In genomic region chr12:87117516-87117915, GRCh38 we compare ENCODE assay signal across 26 cellular contexts.
"Had no signal": no experiment of that assay in that cellular context is flagged by ENCODE, and none has a peak within 500 bp of the region (broad histone marks: within the 10 kb centered on the region; RNA-seq: fewer than 3 reads in every experiment).

No MANE protein-coding gene starts in this region.

- DNase-seq: activated CD4-positive, alpha-beta memory T cell treated with anti-CD3 and anti-CD28 coated beads for 36 hours; activated CD4-positive, alpha-beta T cell treated with anti-CD3 and anti-CD28 coated beads, Interleukin-2, amount 10 ng/mL, durations not matched to agents 24 days and 14 days; activated CD4-positive, CD25-positive, alpha-beta regulatory T cell treated with anti-CD3 and anti-CD28 coated beads, Interleukin-2, amount 50 U/mL, for 72 hours; activated CD8-positive, alpha-beta memory T cell treated with anti-CD3 and anti-CD28 coated beads, Interleukin-2, amount 50 U/mL, for 4 hours; activated gamma-delta T cell; activated naive CD4-positive, alpha-beta T cell treated with anti-CD3 and anti-CD28 coated beads, Interleukin-2, amount 10 ng/mL, durations not matched to agents 7 days and 5 days; activated naive CD8-positive, alpha-beta T cell treated with anti-CD3 and anti-CD28 coated beads, Interleukin-2, amount 10 ng/mL, durations not matched to agents 7 days and 5 days; activated T-cell treated with anti-CD3 and anti-CD28 coated beads, Interleukin-2, amount 50 U/mL, for 24 hours; amniotic stem cell; brain microvascular endothelial cell; esophagus squamous epithelium; gastrocnemius medialis; glutamatergic neuron; left lung; lower lobe of right lung; nephron progenitor cell; ovary; psoas muscle; stimulated activated CD4-positive, alpha-beta T cell treated with anti-CD3 and anti-CD28 coated beads, Interleukin-15, amount 100 ng/mL, for 24 hours; stimulated activated CD4-positive, alpha-beta T cell treated with anti-CD3 and anti-CD28 coated beads, Interleukin-2, amount 100 ng/mL, for 24 hours; stimulated activated naive B cell treated with anti-CD40 and anti-IgM and Interleukin-4, amounts not matched to agents 10 μg/mL and 1 μg/mL and 100 μg/mL, for 72 hours; tibial artery; upper lobe of right lung had no signal

- H3K9me3 Mint-ChIP-seq: activated CD4-positive, alpha-beta T cell treated with anti-CD3 and anti-CD28 coated beads, Interleukin-2, amount 10 ng/mL, durations not matched to agents 24 days and 14 days; nephron progenitor cell had no signal

- H3K27ac Mint-ChIP-seq: activated CD4-positive, alpha-beta memory T cell treated with anti-CD3 and anti-CD28 coated beads for 36 hours; activated CD4-positive, alpha-beta T cell treated with anti-CD3 and anti-CD28 coated beads, Interleukin-2, amount 10 ng/mL, durations not matched to agents 24 days and 14 days; activated naive CD4-positive, alpha-beta T cell treated with anti-CD3 and anti-CD28 coated beads, Interleukin-2, amount 10 ng/mL, durations not matched to agents 7 days and 5 days; activated naive CD8-positive, alpha-beta T cell treated with anti-CD3 and anti-CD28 coated beads, Interleukin-2, amount 10 ng/mL, durations not matched to agents 7 days and 5 days; activated T-cell treated with anti-CD3 and anti-CD28 coated beads, Interleukin-2, amount 50 U/mL, for 24 hours; nephron progenitor cell; stimulated activated naive B cell treated with anti-CD40 and anti-IgM and Interleukin-4, amounts not matched to agents 10 μg/mL and 1 μg/mL and 100 μg/mL, for 72 hours had no signal

- H3K27me3 Mint-ChIP-seq: activated CD4-positive, alpha-beta memory T cell treated with anti-CD3 and anti-CD28 coated beads for 36 hours; activated CD4-positive, alpha-beta T cell treated with anti-CD3 and anti-CD28 coated beads, Interleukin-2, amount 10 ng/mL, durations not matched to agents 24 days and 14 days; activated naive CD4-positive, alpha-beta T cell treated with anti-CD3 and anti-CD28 coated beads, Interleukin-2, amount 10 ng/mL, durations not matched to agents 7 days and 5 days; activated naive CD8-positive, alpha-beta T cell treated with anti-CD3 and anti-CD28 coated beads, Interleukin-2, amount 10 ng/mL, durations not matched to agents 7 days and 5 days; activated T-cell treated with anti-CD3 and anti-CD28 coated beads, Interleukin-2, amount 50 U/mL, for 24 hours; stimulated activated naive B cell treated with anti-CD40 and anti-IgM and Interleukin-4, amounts not matched to agents 10 μg/mL and 1 μg/mL and 100 μg/mL, for 72 hours had no signal

- H3K36me3 ChIP-seq: brain microvascular endothelial cell, esophagus squamous epithelium, gastrocnemius medialis, left lung, lower lobe of right lung, neutrophil, ovary, suprapubic skin, tibial artery, upper lobe of right lung had no signal

- H3K4me1 Mint-ChIP-seq: activated CD4-positive, alpha-beta T cell treated with anti-CD3 and anti-CD28 coated beads, Interleukin-2, amount 10 ng/mL, durations not matched to agents 24 days and 14 days; activated naive CD4-positive, alpha-beta T cell treated with anti-CD3 and anti-CD28 coated beads, Interleukin-2, amount 10 ng/mL, durations not matched to agents 7 days and 5 days; activated naive CD8-positive, alpha-beta T cell treated with anti-CD3 and anti-CD28 coated beads, Interleukin-2, amount 10 ng/mL, durations not matched to agents 7 days and 5 days had no signal

- H3K9me3 ChIP-seq: esophagus squamous epithelium, gastrocnemius medialis, lower lobe of right lung, neutrophil, ovary, psoas muscle, suprapubic skin, tibial artery, upper lobe of right lung had no signal

- H3K4me1 ChIP-seq: esophagus squamous epithelium, gastrocnemius medialis, left lung, lower lobe of right lung, psoas muscle, suprapubic skin, upper lobe of right lung had no signal

- H3K27me3 ChIP-seq: brain microvascular endothelial cell, esophagus squamous epithelium, gastrocnemius medialis, left lung, neutrophil, ovary, suprapubic skin, tibial artery, upper lobe of right lung had no signal

- H3K4me3 ChIP-seq: esophagus squamous epithelium, gastrocnemius medialis, left lung, lower lobe of right lung, ovary, psoas muscle, suprapubic skin, tibial artery, upper lobe of right lung had no signal

- H3K27ac ChIP-seq: brain microvascular endothelial cell, esophagus squamous epithelium, gastrocnemius medialis, left lung, lower lobe of right lung, neutrophil, ovary, psoas muscle, suprapubic skin, tibial artery, upper lobe of right lung, VCaP had no signal

- ATAC-seq: gastrocnemius medialis; left lung; lower lobe of right lung; psoas muscle; stimulated activated naive B cell treated with anti-CD40 and anti-IgM and Interleukin-4, amounts not matched to agents 10 μg/mL and 1 μg/mL and 100 μg/mL, for 72 hours; upper lobe of right lung had no signal

- H3K4me3 Mint-ChIP-seq: activated CD4-positive, alpha-beta memory T cell treated with anti-CD3 and anti-CD28 coated beads for 36 hours; activated CD4-positive, alpha-beta T cell treated with anti-CD3 and anti-CD28 coated beads, Interleukin-2, amount 10 ng/mL, durations not matched to agents 24 days and 14 days; activated naive CD4-positive, alpha-beta T cell treated with anti-CD3 and anti-CD28 coated beads, Interleukin-2, amount 10 ng/mL, durations not matched to agents 7 days and 5 days; activated naive CD8-positive, alpha-beta T cell treated with anti-CD3 and anti-CD28 coated beads, Interleukin-2, amount 10 ng/mL, durations not matched to agents 7 days and 5 days; activated T-cell treated with anti-CD3 and anti-CD28 coated beads, Interleukin-2, amount 50 U/mL, for 24 hours; nephron progenitor cell; stimulated activated naive B cell treated with anti-CD40 and anti-IgM and Interleukin-4, amounts not matched to agents 10 μg/mL and 1 μg/mL and 100 μg/mL, for 72 hours had no signal

- H3K36me3 Mint-ChIP-seq: activated CD4-positive, alpha-beta memory T cell treated with anti-CD3 and anti-CD28 coated beads for 36 hours; activated naive CD4-positive, alpha-beta T cell treated with anti-CD3 and anti-CD28 coated beads, Interleukin-2, amount 10 ng/mL, durations not matched to agents 7 days and 5 days; activated naive CD8-positive, alpha-beta T cell treated with anti-CD3 and anti-CD28 coated beads, Interleukin-2, amount 10 ng/mL, durations not matched to agents 7 days and 5 days; stimulated activated naive B cell treated with anti-CD40 and anti-IgM and Interleukin-4, amounts not matched to agents 10 μg/mL and 1 μg/mL and 100 μg/mL, for 72 hours had no signal
